Comparison of ENCODE assay signal across 10 cellular contexts in genomic region chr2:26008851-26009566, GRCh38. TPM values are rescaled to one million over a fixed set of nuclear protein-coding genes. Genes with fewer than 3 reads are reported as not detected.
A peak's percentile ranks its signal among the peaks of the same experiment; 100 is the strongest.
DNase-seq lines count a peak whose midpoint lies in the region; ATAC-seq, FAIRE-seq and TF ChIP-seq lines count a peak whose summit lies in the region.
"Had no signal": no experiment of that assay in that cellular context is flagged by ENCODE, and none has a peak within 500 bp of the region (broad histone marks: within the 10 kb centered on the region; RNA-seq: fewer than 3 reads in every experiment).

No MANE protein-coding gene starts in this region.

- BruUV-seq in HepG2 (replicated peaks; lab: Mats Ljungman, UMichigan): no TSS peak

- no peaks in the 10 kb centered on the region for H3K9me3 ChIP-seq in HepG2 (ENCODE audit: low read length)

- no peaks in the 10 kb centered on the region for H3K79me2 ChIP-seq in HepG2 (ENCODE audit: insufficient read depth, low read length)

- H3K4me3 ChIP-seq in brain microvascular endothelial cell (ENCODE audit: low read depth, low read length) (no peak overlapping the region), HepG2 (replicated peaks in 1 of 3; ENCODE audit: insufficient read depth in 1 of 3, low read depth in 2 of 3, low read length in 3 of 3) (no peak overlapping the region)
- H3K4me3 ChIP-seq: BLaER1 had no signal

- CTCF ChIA-PET in HepG2 (lab: Yijun Ruan, JAX; ENCODE audit: low intra/inter-chr PET ratio, low total read pairs): no interaction called here
- CTCF ChIA-PET in HEK293T (lab: Yijun Ruan, JAX): no interaction called here

- intact Hi-C loops in HepG2 (cut with micrococcal nuclease; ENCODE audit: unreplicated experiment): no loop called here

- H3K9ac ChIP-seq in HepG2 (ENCODE audit: insufficient read depth, low read depth, low read length): no peak overlapping the region
- H3K9ac ChIP-seq: BLaER1 had no signal

- FAIRE-seq in HepG2 (lab: Jason Lieb, UNC): no peak

- TF ChIP-seq EP300 in HepG2 (IDR thresholded peaks at IDR 0.05; ENCODE audit: low read depth in 2 of 2, low read length in 2 of 2) (no peak), HepG2 (CRISPR knock-in tag; IDR thresholded peaks at IDR 0.05; ENCODE audit: borderline replicate concordance) (no peak)

- H2AFZ ChIP-seq in HepG2 (ENCODE audit: low read length): no peak overlapping the region

- TF ChIP-seq POLR2A in HepG2 (IDR thresholded peaks at IDR 0.05; ENCODE audit: insufficient read depth in 1 of 2, low read depth in 2 of 2, low read length in 2 of 2): no peak

- H3K9me3 Mint-ChIP-seq in activated naive CD8-positive, alpha-beta T cell treated with anti-CD3 and anti-CD28 coated beads, Interleukin-2, amount 10 ng/mL, durations not matched to agents 7 days and 5 days: peaks cover 3% of the 10 kb centered on the region
- peaks cover 3% of the 10 kb centered on the region for H3K9me3 Mint-ChIP-seq in activated naive CD8-positive, alpha-beta T cell treated with anti-CD3 and anti-CD28 coated beads, Interleukin-2, amount 50 U/mL, for 24 hours

- no peaks in the 10 kb centered on the region for H3K27me3 ChIP-seq in brain microvascular endothelial cell (replicated peaks)
- H3K27me3 ChIP-seq in HepG2 (ENCODE audit: control insufficient read depth in 1 of 2, insufficient read depth in 2 of 2, low read length in 2 of 2): no peaks in the 10 kb centered on the region
- H3K27me3 ChIP-seq: BLaER1 had no signal

- H3K27ac ChIP-seq in brain microvascular endothelial cell (no peak overlapping the region), HepG2 (ENCODE audit: extremely low read length, insufficient read depth, low read length) (no peak overlapping the region)
- H3K27ac ChIP-seq: BLaER1 had no signal

- TF ChIP-seq RAD21 in HepG2 (CRISPR knock-in tag; IDR thresholded peaks at IDR 0.05): no peak

- H3K4me2 ChIP-seq in HepG2 (ENCODE audit: low read depth, low read length): no peak overlapping the region
- H3K4me2 ChIP-seq: BLaER1 had no signal

- peaks cover 37% of the 10 kb centered on the region for H3K4me1 ChIP-seq in HepG2 (ENCODE audit: insufficient read depth, low read length)
- H3K4me1 ChIP-seq: BLaER1 had no signal

- H3K36me3 Mint-ChIP-seq in activated naive CD8-positive, alpha-beta T cell treated with anti-CD3 and anti-CD28 coated beads, Interleukin-2, amount 10 ng/mL, durations not matched to agents 7 days and 5 days: no peaks in the 10 kb centered on the region
- no peaks in the 10 kb centered on the region for H3K36me3 Mint-ChIP-seq in activated naive CD8-positive, alpha-beta T cell treated with anti-CD3 and anti-CD28 coated beads, Interleukin-2, amount 50 U/mL, for 24 hours (ENCODE audit: low read depth)
- H3K36me3 Mint-ChIP-seq: IgD-negative memory B cell had no signal

- in situ Hi-C loops in brain microvascular endothelial cell (cut with HindIII; ENCODE audit: low pct_ligation_motif_present, low sequenced_read_pairs): no loop called here
- in situ Hi-C loops in HepG2 (cut with HindIII; ENCODE audit: extremely low pct_ligation_motif_present, low pct_unique_long_range_greater_than_20kb): no loop called here

- DNase-seq in activated naive CD8-positive, alpha-beta T cell treated with anti-CD3 and anti-CD28 coated beads, Interleukin-2, amount 10 ng/mL, durations not matched to agents 7 days and 5 days: no peak
- DNase-seq in activated naive CD8-positive, alpha-beta T cell treated with anti-CD3 and anti-CD28 coated beads, Interleukin-2, amount 50 U/mL, for 24 hours: no peak
- DNase-seq in brain microvascular endothelial cell (peak; percentile 57), HepG2 (ENCODE audit: low spot score) (peak; percentile 48), HEK293T (ENCODE audit: extremely low spot score) (no peak), NCI-H446 (lab: John Stamatoyannopoulos, UW) (no peak)

- POLR2A ChIA-PET in activated naive CD8-positive, alpha-beta T cell treated with anti-CD3 and anti-CD28 coated beads, Interleukin-2, amount 10 ng/mL, durations not matched to agents 7 days and 5 days (lab: Charles Lee): no interaction called here
- POLR2A ChIA-PET in HepG2 (lab: Yijun Ruan, JAX): no interaction called here
- POLR2A ChIA-PET in HEK293T (lab: Yijun Ruan, JAX): no interaction called here

- 25% methylated on average over 2 of the region's 2 CpGs for WGBS in HepG2 (ENCODE audit: low lambda C conversion rate)

- no peaks in the 10 kb centered on the region for H3K36me3 ChIP-seq in brain microvascular endothelial cell (replicated peaks)
- no peaks in the 10 kb centered on the region for H3K36me3 ChIP-seq in HepG2 (replicated peaks in 1 of 2; ENCODE audit: control insufficient read depth in 1 of 2, insufficient read depth in 2 of 2, low read length in 2 of 2)
- H3K36me3 ChIP-seq: BLaER1 had no signal

- peak; percentile 39 for ATAC-seq in activated naive CD8-positive, alpha-beta T cell treated with anti-CD3 and anti-CD28 coated beads, Interleukin-2, amount 10 ng/mL, durations not matched to agents 7 days and 5 days (ENCODE audit: low read depth)
- ATAC-seq in activated naive CD8-positive, alpha-beta T cell treated with anti-CD3 and anti-CD28 coated beads, Interleukin-2, amount 50 U/mL, for 24 hours: no peak
- no peak for ATAC-seq in HepG2
- ATAC-seq in GM21515 (IDR thresholded peaks at IDR 0.05; ENCODE audit: unreplicated experiment): no peak
- ATAC-seq in HG02678 (IDR thresholded peaks at IDR 0.05; ENCODE audit: unreplicated experiment): no peak

- no peak overlapping the region for H3K27ac Mint-ChIP-seq in activated naive CD8-positive, alpha-beta T cell treated with anti-CD3 and anti-CD28 coated beads, Interleukin-2, amount 10 ng/mL, durations not matched to agents 7 days and 5 days
- H3K27ac Mint-ChIP-seq in activated naive CD8-positive, alpha-beta T cell treated with anti-CD3 and anti-CD28 coated beads, Interleukin-2, amount 50 U/mL, for 24 hours: no peak overlapping the region

- no peak overlapping the region for H3K4me3 Mint-ChIP-seq in activated naive CD8-positive, alpha-beta T cell treated with anti-CD3 and anti-CD28 coated beads, Interleukin-2, amount 10 ng/mL, durations not matched to agents 7 days and 5 days
- no peak overlapping the region for H3K4me3 Mint-ChIP-seq in activated naive CD8-positive, alpha-beta T cell treated with anti-CD3 and anti-CD28 coated beads, Interleukin-2, amount 50 U/mL, for 24 hours
- H3K4me3 Mint-ChIP-seq: IgD-negative memory B cell had no signal

- TF ChIP-seq CTCF in brain microvascular endothelial cell (IDR thresholded peaks at IDR 0.05; ENCODE audit: low read depth, low read length, missing control alignments) (no peak), HepG2 (CRISPR knock-in tag; IDR thresholded peaks at IDR 0.05) (no peak)

- H4K20me1 ChIP-seq in HepG2 (ENCODE audit: insufficient read depth, low read length): no peaks in the 10 kb centered on the region
- H4K20me1 ChIP-seq: BLaER1 had no signal

- peaks cover 2% of the 10 kb centered on the region for H3K27me3 Mint-ChIP-seq in activated naive CD8-positive, alpha-beta T cell treated with anti-CD3 and anti-CD28 coated beads, Interleukin-2, amount 10 ng/mL, durations not matched to agents 7 days and 5 days
- H3K27me3 Mint-ChIP-seq in activated naive CD8-positive, alpha-beta T cell treated with anti-CD3 and anti-CD28 coated beads, Interleukin-2, amount 50 U/mL, for 24 hours: no peaks in the 10 kb centered on the region

- peaks cover 3% of the 10 kb centered on the region for H3K4me1 Mint-ChIP-seq in activated naive CD8-positive, alpha-beta T cell treated with anti-CD3 and anti-CD28 coated beads, Interleukin-2, amount 10 ng/mL, durations not matched to agents 7 days and 5 days
- no peaks in the 10 kb centered on the region for H3K4me1 Mint-ChIP-seq in activated naive CD8-positive, alpha-beta T cell treated with anti-CD3 and anti-CD28 coated beads, Interleukin-2, amount 50 U/mL, for 24 hours

RNA-seq across cellular contexts. Expression of gene RAB10, which starts 24.9 kb away (rescaled TPM):
- total RNA-seq in activated naive CD8-positive, alpha-beta T cell treated with anti-CD3 and anti-CD28 coated beads, Interleukin-2, amount 10 ng/mL, durations not matched to agents 7 days and 5 days: 10 to 100 TPM; 88.0 to 89.7 TPM
- 106 and 120 TPM in 2 replicates for total RNA-seq in HepG2 (2016; rRNA removed; fragmentation: Illumina TruSeq; extraction: Trizol)
- total RNA-seq in HepG2 (2016; cell fraction: cytosol; rRNA removed; fragmentation: Illumina TruSeq; extraction: Trizol; ENCODE audit: low read depth): 19.3 and 24.2 TPM in 2 replicates
- total RNA-seq in HepG2 (2016; cell fraction: insoluble cytoplasmic fraction; rRNA removed; fragmentation: Illumina TruSeq; extraction: Trizol): 113 and 116 TPM in 2 replicates
- total RNA-seq in HepG2 (2016; cell fraction: membrane; rRNA removed; fragmentation: Illumina TruSeq; extraction: Trizol): 40.0 and 43.5 TPM in 2 replicates
- total RNA-seq in HepG2 (2016; cell fraction: nucleus; rRNA removed; fragmentation: Illumina TruSeq; extraction: Trizol): 72.2 and 76.5 TPM in 2 replicates
- 39.0 and 48.2 TPM in 2 replicates for polyA plus RNA-seq in HepG2 (2011; rRNA removed)
- 33.3 and 40.9 TPM in 2 replicates for polyA plus RNA-seq in HepG2 (2011; cell fraction: cytosol; rRNA removed)
- 28.6 and 31.9 TPM in 2 replicates for polyA plus RNA-seq in HepG2 (2011; cell fraction: nucleus; rRNA removed)
- 98.5 and 102 TPM in 2 replicates for polyA plus RNA-seq in HepG2 (2012)
- polyA plus RNA-seq in HepG2 (2016; cell fraction: cytosol; fragmentation: Illumina TruSeq; extraction: Trizol; ENCODE audit: low read depth): 18.0 and 27.8 TPM in 2 replicates
- polyA plus RNA-seq in HepG2 (2016; cell fraction: insoluble cytoplasmic fraction; fragmentation: Illumina TruSeq; extraction: Trizol; ENCODE audit: low read depth): 113 and 118 TPM in 2 replicates
- 28.6 and 39.1 TPM in 2 replicates for polyA plus RNA-seq in HepG2 (2016; cell fraction: membrane; fragmentation: Illumina TruSeq; extraction: Trizol; ENCODE audit: low read depth)
- 112 and 122 TPM in 2 replicates for polyA plus RNA-seq in HepG2 (2016; cell fraction: nucleus; fragmentation: Illumina TruSeq; extraction: Trizol; ENCODE audit: insufficient read depth, low read depth)
- polyA minus RNA-seq in HepG2 (2011; rRNA and poly(A)+ RNA removed; ENCODE audit: low replicate concordance): 42.7 and 61.6 TPM in 2 replicates
- polyA minus RNA-seq in HepG2 (2011; cell fraction: cytosol; rRNA and poly(A)+ RNA removed): 82.0 and 98.0 TPM in 2 replicates
- polyA minus RNA-seq in HepG2 (2011; cell fraction: nucleus; rRNA and poly(A)+ RNA removed): 46.1 and 55.2 TPM in 2 replicates

RNA-seq across cellular contexts. Expression of gene KIF3C, which starts 26.7 kb away (rescaled TPM):
- total RNA-seq in activated naive CD8-positive, alpha-beta T cell treated with anti-CD3 and anti-CD28 coated beads, Interleukin-2, amount 10 ng/mL, durations not matched to agents 7 days and 5 days: 10 to 100 TPM; 11.6 to 12.8 TPM
- total RNA-seq in HepG2 (2016; rRNA removed; fragmentation: Illumina TruSeq; extraction: Trizol): 3.4 and 3.6 TPM in 2 replicates
- 2.6 and 3.1 TPM in 2 replicates for total RNA-seq in HepG2 (2016; cell fraction: cytosol; rRNA removed; fragmentation: Illumina TruSeq; extraction: Trizol; ENCODE audit: low read depth)
- 3.3 and 4.2 TPM in 2 replicates for total RNA-seq in HepG2 (2016; cell fraction: insoluble cytoplasmic fraction; rRNA removed; fragmentation: Illumina TruSeq; extraction: Trizol)
- total RNA-seq in HepG2 (2016; cell fraction: membrane; rRNA removed; fragmentation: Illumina TruSeq; extraction: Trizol): 6.0 and 7.0 TPM in 2 replicates
- total RNA-seq in HepG2 (2016; cell fraction: nucleus; rRNA removed; fragmentation: Illumina TruSeq; extraction: Trizol): 3.7 TPM in 2 replicates
- 4.8 and 4.9 TPM in 2 replicates for polyA plus RNA-seq in HepG2 (2011; rRNA removed)
- 3.8 and 4.0 TPM in 2 replicates for polyA plus RNA-seq in HepG2 (2011; cell fraction: cytosol; rRNA removed)
- 3.6 and 4.6 TPM in 2 replicates for polyA plus RNA-seq in HepG2 (2011; cell fraction: nucleus; rRNA removed)
- polyA plus RNA-seq in HepG2 (2012): 7.3 and 11.4 TPM in 2 replicates
- 2.1 and 2.7 TPM in 2 replicates for polyA plus RNA-seq in HepG2 (2016; cell fraction: cytosol; fragmentation: Illumina TruSeq; extraction: Trizol; ENCODE audit: low read depth)
- polyA plus RNA-seq in HepG2 (2016; cell fraction: insoluble cytoplasmic fraction; fragmentation: Illumina TruSeq; extraction: Trizol; ENCODE audit: low read depth): 3.7 and 4.9 TPM in 2 replicates
- 6.1 and 6.3 TPM in 2 replicates for polyA plus RNA-seq in HepG2 (2016; cell fraction: membrane; fragmentation: Illumina TruSeq; extraction: Trizol; ENCODE audit: low read depth)
- polyA plus RNA-seq in HepG2 (2016; cell fraction: nucleus; fragmentation: Illumina TruSeq; extraction: Trizol; ENCODE audit: insufficient read depth, low read depth): 4.6 and 4.7 TPM in 2 replicates
- 2.6 and 8.0 TPM in 2 replicates for polyA minus RNA-seq in HepG2 (2011; rRNA and poly(A)+ RNA removed; ENCODE audit: low replicate concordance)
- 3.7 and 5.7 TPM in 2 replicates for polyA minus RNA-seq in HepG2 (2011; cell fraction: cytosol; rRNA and poly(A)+ RNA removed)
- polyA minus RNA-seq in HepG2 (2011; cell fraction: nucleus; rRNA and poly(A)+ RNA removed): 5.5 and 7.8 TPM in 2 replicates

Comparison
In these comparisons a context has a peak if more than half of its experiments do, and no peak if none do; other contexts are left out.
1. DNase-seq: peak in brain microvascular endothelial cell (single experiment) and HepG2 (single experiment); none in activated naive CD8-positive, alpha-beta T cell treated with anti-CD3 and anti-CD28 coated beads, Interleukin-2, amount 10 ng/mL, durations not matched to agents 7 days and 5 days (single experiment), activated naive CD8-positive, alpha-beta T cell treated with anti-CD3 and anti-CD28 coated beads, Interleukin-2, amount 50 U/mL, for 24 hours (single experiment), HEK293T (single experiment) and NCI-H446 (0 of 2).